ENCODE assay signal across 8 cellular contexts in the genomic region with DNA sequence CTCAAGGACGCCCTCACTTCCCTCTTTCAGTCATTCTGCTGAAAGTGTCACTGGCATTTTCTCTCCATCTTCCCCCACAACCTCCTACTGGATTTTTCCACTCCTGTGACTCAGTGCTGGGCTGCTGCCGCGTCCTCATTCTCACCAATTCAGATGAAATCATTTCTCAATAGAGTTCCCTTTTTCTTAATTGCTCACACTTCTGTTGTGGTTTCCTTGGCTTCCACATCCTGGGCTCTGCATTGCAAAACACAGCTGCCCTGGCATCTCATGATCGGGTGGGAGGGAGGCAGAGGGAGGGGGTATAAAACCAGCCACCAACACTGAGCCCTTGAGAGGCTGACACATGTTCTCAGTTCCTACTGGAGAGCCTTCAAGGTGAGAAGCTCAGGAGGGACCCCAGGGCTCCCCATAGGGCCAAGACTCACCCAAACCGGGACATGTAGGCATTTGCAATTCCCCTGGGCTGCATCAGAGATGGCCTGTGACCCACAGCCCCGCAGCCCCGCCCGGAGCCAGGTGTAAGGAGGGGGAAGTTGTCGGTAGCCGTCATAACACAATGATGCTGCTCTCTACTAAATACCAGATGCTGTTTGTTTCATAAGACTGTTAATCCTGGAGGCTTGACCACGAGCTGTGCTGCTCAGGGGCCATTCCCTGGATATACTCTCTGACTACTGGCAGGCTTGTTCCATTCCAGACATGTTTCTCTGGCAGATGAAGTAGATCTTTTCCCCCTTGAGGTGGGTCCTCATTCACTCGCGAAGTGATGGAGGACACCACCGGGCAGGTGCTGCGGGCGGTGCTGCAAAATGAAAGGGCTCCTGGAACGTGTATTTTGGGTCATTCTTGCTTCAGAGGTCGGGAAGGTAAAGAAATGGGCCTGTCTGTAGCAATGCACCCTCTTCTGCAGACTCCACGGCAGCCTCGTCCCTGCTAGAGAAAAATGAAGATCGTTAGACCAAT.
DNase-seq lines count a peak whose midpoint lies in the region; ATAC-seq and TF ChIP-seq lines count a peak whose summit lies in the region.

No MANE protein-coding gene starts in this region.

- WGBS in heart left ventricle, 4 donors: 72 to 81% (median 74%) methylated on average over 21 of the region's 21 CpGs

- DNase-seq in RWPE2 (ENCODE audit: low spot score) (no peak), heart left ventricle (peak; percentile 65 to 81 (median 79)), HuH-7.5 (ENCODE audit: low spot score) (no peak), NCI-H774 (lab: John Stamatoyannopoulos, UW) (no peak)
- DNase-seq in activated naive CD4-positive, alpha-beta T cell treated with Interleukin-2 at 50 U/mL for 16 hours: peak; percentile 84
- DNase-seq in stimulated activated CD4-positive, alpha-beta T cell treated with anti-CD3 and anti-CD28 coated beads, Interleukin-12 subunit alpha, Interleukin-12 subunit beta, amount 100 ng/mL, for 48 hours (ENCODE audit: low read depth in 2 of 3, low spot score in 1 of 3): peak; percentile 67 to 83 (median 71)

- peak overlapping the region; percentile 95 for H3K27ac ChIP-seq in RWPE2 (ENCODE audit: poor library complexity, severe bottlenecking)
- H3K27ac ChIP-seq in heart left ventricle: peak overlapping the region; percentile 31 to 95 (median 68)

- H3K4me1 ChIP-seq in RWPE2 (ENCODE audit: insufficient read depth, poor library complexity, severe bottlenecking) (peaks cover 24% of the 10 kb centered on the region), heart left ventricle (peaks cover 0 to 70% (median 27%) of the 10 kb centered on the region in 12 donors)

- H3K27me3 ChIP-seq in RWPE2 (ENCODE audit: insufficient read depth, poor library complexity, severe bottlenecking) (no peaks in the 10 kb centered on the region), heart left ventricle (no peaks in the 10 kb centered on the region)

- peaks cover 46% of the 10 kb centered on the region for H3K36me3 ChIP-seq in RWPE2 (ENCODE audit: low read depth)
- H3K36me3 ChIP-seq in heart left ventricle: peaks cover 0 to 74% (median 43%) of the 10 kb centered on the region in 9 donors

- intact Hi-C loops in heart left ventricle (cut with DNase I): loop anchor here in 7 of 10 donors (5.0 to 10.0 kb wide), 5 partner anchors 33 to 348 kb away; partner anchors contain the start of gene PTPRE (in 3 of the 7)

- no peak for TF ChIP-seq POLR2A in heart left ventricle (IDR thresholded peaks at IDR 0.05)

- TF ChIP-seq CTCF in RWPE2 (IDR thresholded peaks at IDR 0.05; ENCODE audit: poor library complexity, severe bottlenecking) (no peak), heart left ventricle (IDR thresholded peaks at IDR 0.05) (no peak)

- no peak overlapping the region for H3K4me3 ChIP-seq in RWPE2 (ENCODE audit: severe bottlenecking)
- peak overlapping the region in 1 of 12 donors; percentile 5 for H3K4me3 ChIP-seq in heart left ventricle

- ATAC-seq in GM18508 (IDR thresholded peaks at IDR 0.05; ENCODE audit: insufficient read depth, unreplicated experiment): peak; percentile 33
- ATAC-seq in HG02943 (IDR thresholded peaks at IDR 0.05; ENCODE audit: low read depth, unreplicated experiment): peak; percentile 46
- ATAC-seq in RWPE2 (ENCODE audit: low read depth): peak; percentile 70
- peak; percentile 60 to 79 (median 70) for ATAC-seq in heart left ventricle

- no peaks in the 10 kb centered on the region for H3K9me3 ChIP-seq in RWPE2 (ENCODE audit: severe bottlenecking)
- H3K9me3 ChIP-seq in heart left ventricle: no peaks in the 10 kb centered on the region

Comparison
In these comparisons a context has a peak if more than half of its experiments do, and no peak if none do; other contexts are left out.
1. DNase-seq: peak in activated naive CD4-positive, alpha-beta T cell treated with Interleukin-2 at 50 U/mL for 16 hours (single experiment), heart left ventricle (5 of 5) and stimulated activated CD4-positive, alpha-beta T cell treated with anti-CD3 and anti-CD28 coated beads, Interleukin-12 subunit alpha, Interleukin-12 subunit beta, amount 100 ng/mL, for 48 hours (3 of 3); none in RWPE2 (single experiment), HuH-7.5 (single experiment) and NCI-H774 (single experiment).
2. Peak in every context shown above with its lines, with median percentiles within 50 percentile points of each other: ATAC-seq.